13 cellular contexts compared by ENCODE assay signal in the genomic region with DNA sequence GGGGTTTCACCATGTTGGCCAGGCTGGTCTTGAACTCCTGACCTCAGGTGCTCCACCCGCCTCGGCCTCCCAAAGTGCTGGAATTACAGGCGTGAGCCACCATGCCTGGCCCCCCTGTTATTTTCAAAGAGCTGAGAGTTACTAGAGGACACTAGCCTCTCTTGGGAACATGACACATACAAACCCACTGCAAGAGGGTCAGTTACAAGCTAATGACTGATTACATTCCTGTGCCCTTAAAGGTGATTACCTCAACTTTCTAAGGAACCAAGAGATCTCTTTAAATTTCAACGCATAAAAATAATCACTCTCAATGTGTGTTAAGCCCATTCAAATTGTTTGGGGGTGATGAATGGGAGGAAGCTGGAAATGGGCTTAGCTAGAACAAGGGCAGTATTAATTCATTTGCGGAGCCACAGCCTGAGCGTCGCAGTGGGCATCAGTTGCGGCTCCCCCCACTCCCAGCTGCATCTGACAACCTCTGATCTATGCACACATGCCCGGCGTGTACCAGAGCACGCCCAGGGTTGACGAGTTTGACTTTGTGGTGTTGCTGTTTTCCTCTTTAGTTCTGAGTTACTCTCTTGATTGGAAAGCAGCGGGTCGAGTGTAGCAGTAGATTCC.
DNase-seq lines count a peak whose midpoint lies in the region; ATAC-seq, FAIRE-seq and TF ChIP-seq lines count a peak whose summit lies in the region.
"Had no signal": no experiment of that assay in that cellular context is flagged by ENCODE, and none has a peak within 500 bp of the region (broad histone marks: within the 10 kb centered on the region; RNA-seq: fewer than 3 reads in every experiment).

No MANE protein-coding gene starts in this region.

- H3K27ac ChIP-seq in A549 (peak overlapping the region; percentile 75), esophagus muscularis mucosa (replicated peaks in 1 of 4) (peak overlapping the region; percentile 56 to 73 (median 69)), neuronal stem cell (replicated peaks; ENCODE audit: low read length) (peak overlapping the region; percentile 51), testis (peak overlapping the region in 1 of 2 donors; percentile 80)

- no peaks in the 10 kb centered on the region for H3K79me1 ChIP-seq in neuronal stem cell (ENCODE audit: low read depth, low read length)

- TF ChIP-seq CTCF in A549 (IDR thresholded peaks at IDR 0.05) (no peak), esophagus muscularis mucosa (IDR thresholded peaks at IDR 0.05) (no peak), testis (IDR thresholded peaks at IDR 0.05) (no peak)

- CTCF ChIA-PET in A549 (lab: Yijun Ruan, JAX): interaction anchor here (1.3 to 3.6 kb wide), 2 partner anchors 11 to 50 kb away, joined by 5 to 11 read pairs; no protein-coding TSS in a partner anchor

- H3K18ac ChIP-seq in neuronal stem cell (ENCODE audit: low read length): peak overlapping the region; percentile 53

- FAIRE-seq in A549 (lab: Jason Lieb, UNC) (no peak), urothelium cell line (lab: Jason Lieb, UNC) (no peak)
- FAIRE-seq: GM12878 had no signal

- H3K4me3 ChIP-seq in A549 (no peak overlapping the region), esophagus muscularis mucosa (peak overlapping the region; percentile 9 to 19 (median 14)), neuronal stem cell (ENCODE audit: low read length in 2 of 2) (no peak overlapping the region), testis (no peak overlapping the region)
- H3K4me3 ChIP-seq: GM12878, skin epidermis had no signal

- no peak overlapping the region for H4K8ac ChIP-seq in neuronal stem cell (ENCODE audit: low read depth, low read length)

- H3K36me3 ChIP-seq in esophagus muscularis mucosa (no peaks in the 10 kb centered on the region), neuronal stem cell (replicated peaks in 1 of 2; ENCODE audit: control insufficient read depth in 2 of 2, insufficient read depth in 2 of 2, low read length in 2 of 2) (no peaks in the 10 kb centered on the region), testis (ENCODE audit: low read depth, missing control alignments) (no peaks in the 10 kb centered on the region)

- H3K9me3 ChIP-seq in A549: no peaks in the 10 kb centered on the region
- H3K9me3 ChIP-seq in esophagus muscularis mucosa: no peaks in the 10 kb centered on the region
- H3K9me3 ChIP-seq in neuronal stem cell (replicated peaks in 1 of 2; ENCODE audit: control insufficient read depth in 2 of 2, insufficient read depth in 1 of 2, low read depth in 1 of 2, low read length in 2 of 2): no peaks in the 10 kb centered on the region
- no peaks in the 10 kb centered on the region for H3K9me3 ChIP-seq in testis

- H4K91ac ChIP-seq in neuronal stem cell (ENCODE audit: low read depth, low read length, poor library complexity): no peak overlapping the region

- H3K9ac ChIP-seq in neuronal stem cell (ENCODE audit: low read depth, low read length, poor library complexity): no peak overlapping the region

- no peak overlapping the region for H3K14ac ChIP-seq in neuronal stem cell (ENCODE audit: low read length)

- no peak overlapping the region for H2BK120ac ChIP-seq in neuronal stem cell (ENCODE audit: low read depth, low read length)

- no peak overlapping the region for H3K4ac ChIP-seq in neuronal stem cell (ENCODE audit: low read length)

- H2BK15ac ChIP-seq in neuronal stem cell (ENCODE audit: low read length): no peak overlapping the region

- DNase-seq in A549 (ENCODE audit: low read depth in 1 of 2, low spot score in 1 of 2) (no peak), RPMI7951 (ENCODE audit: low read depth) (peak; percentile 51), esophagus muscularis mucosa (ENCODE audit: extremely low spot score) (no peak), neuronal stem cell (ENCODE audit: low spot score) (no peak), testis (no peak), urothelium cell line (ENCODE audit: low spot score) (no peak)
- DNase-seq: activated gamma-delta T cell; stimulated activated naive CD4-positive, alpha-beta T cell treated with Interleukin-2 at 50 U/mL for 16 hours; T-helper 2 cell had no signal

- WGBS in A549 (ENCODE audit: missing lambda C conversion rate): 71% methylated on average over 14 of the region's 14 CpGs
- 64% methylated on average over 14 of the region's 14 CpGs for WGBS in esophagus muscularis mucosa
- no CpG with 5 or more reads among the region's 14 CpGs for WGBS in neuronal stem cell (ENCODE audit: extremely low coverage in 2 of 2, insufficient read length in 2 of 2, insufficient replicate concordance in 1 of 2), 2 donors
- WGBS in testis, 2 donors: 46 to 51% methylated on average over 13 to 14 of the region's 14 CpGs

- TF ChIP-seq POLR2A in A549 (IDR thresholded peaks at IDR 0.05; ENCODE audit: low read length) (no peak), esophagus muscularis mucosa (IDR thresholded peaks at IDR 0.05; ENCODE audit: low read depth) (no peak), testis (IDR thresholded peaks at IDR 0.05) (no peak)

- POLR2A ChIA-PET in A549 (lab: Yijun Ruan, JAX): no interaction called here

- H2BK5ac ChIP-seq in neuronal stem cell (ENCODE audit: low read length): no peak overlapping the region

- H3K27me3 ChIP-seq in esophagus muscularis mucosa: no peaks in the 10 kb centered on the region
- no peaks in the 10 kb centered on the region for H3K27me3 ChIP-seq in neuronal stem cell (ENCODE audit: control insufficient read depth in 3 of 3, insufficient read depth in 3 of 3, low read depth in 1 of 3, low read length in 3 of 3)
- H3K27me3 ChIP-seq in testis: no peaks in the 10 kb centered on the region

- no peak for TF ChIP-seq EP300 in A549 (IDR thresholded peaks at IDR 0.05)
- no peak for TF ChIP-seq EP300 in esophagus muscularis mucosa (IDR thresholded peaks at IDR 0.05)

- peaks cover 34% of the 10 kb centered on the region for H3K4me1 ChIP-seq in A549
- H3K4me1 ChIP-seq in esophagus muscularis mucosa: peaks cover 45 to 56% (median 51%) of the 10 kb centered on the region in 4 donors
- H3K4me1 ChIP-seq in neuronal stem cell (ENCODE audit: control insufficient read depth in 2 of 2, insufficient read depth in 1 of 2, low read depth in 1 of 2, low read length in 2 of 2): peaks cover 8 to 9% of the 10 kb centered on the region in 2 donors
- H3K4me1 ChIP-seq in testis: peaks cover 50% of the 10 kb centered on the region

- no peak for TF ChIP-seq RAD21 in A549 (conservative IDR thresholded peaks at IDR 0.05 in 1 of 2, IDR thresholded peaks at IDR 0.05 in 1 of 2)

- intact Hi-C loops in esophagus muscularis mucosa (cut with DNase I): loop anchor here (5.0 kb wide), 1 partner anchor 90 kb away; no protein-coding TSS in a partner anchor
- intact Hi-C loops in testis (cut with DNase I; ENCODE audit: low total_unique reads): no loop called here

- no peak overlapping the region for H2BK12ac ChIP-seq in neuronal stem cell (ENCODE audit: low read length)

- ATAC-seq in A549 (peak in 1 of 2 experiments; percentile 12; a peak in 1 of 6 replicates), HG02763 (IDR thresholded peaks at IDR 0.05; ENCODE audit: unreplicated experiment) (no peak), GM21515 (IDR thresholded peaks at IDR 0.05; ENCODE audit: unreplicated experiment) (no peak)
- ATAC-seq: GM12878 had no signal

- H2AK5ac ChIP-seq in neuronal stem cell (ENCODE audit: low read depth, low read length): no peak overlapping the region

- no peak overlapping the region for H3K23ac ChIP-seq in neuronal stem cell (ENCODE audit: low read depth, low read length, poor library complexity)

- H3K4me2 ChIP-seq in A549: peak overlapping the region; percentile 74
- no peak overlapping the region for H3K4me2 ChIP-seq in neuronal stem cell (ENCODE audit: insufficient read depth, low read length, poor library complexity, severe bottlenecking)

- peak overlapping the region; percentile 77 for H2AFZ ChIP-seq in neuronal stem cell (ENCODE audit: low read length)

TF ChIP-seq in A549, 52 proteins besides CTCF, POLR2A, EP300 and RAD21:
- TF ChIP-seq MAZ (IDR thresholded peaks at IDR 0.05; ENCODE audit: borderline replicate concordance, low read depth, low read length) (no peak), NFE2L2 (conservative IDR thresholded peaks at IDR 0.05; ENCODE audit: low read length) (no peak), KDM5A (IDR thresholded peaks at IDR 0.05) (no peak), CHD4 (IDR thresholded peaks at IDR 0.05; ENCODE audit: borderline replicate concordance) (no peak), POLR2AphosphoS2 (conservative IDR thresholded peaks at IDR 0.05; ENCODE audit: low read length) (no peak), ZSCAN20 (CRISPR knock-in tag; IDR thresholded peaks at IDR 0.05) (no peak), KDM1A (IDR thresholded peaks at IDR 0.05; ENCODE audit: low read depth) (no peak), MYC (IDR thresholded peaks at IDR 0.05; ENCODE audit: borderline replicate concordance, low read length) (no peak), CBX8 (IDR thresholded peaks at IDR 0.05) (no peak)
- TF ChIP-seq, protein P1, sequence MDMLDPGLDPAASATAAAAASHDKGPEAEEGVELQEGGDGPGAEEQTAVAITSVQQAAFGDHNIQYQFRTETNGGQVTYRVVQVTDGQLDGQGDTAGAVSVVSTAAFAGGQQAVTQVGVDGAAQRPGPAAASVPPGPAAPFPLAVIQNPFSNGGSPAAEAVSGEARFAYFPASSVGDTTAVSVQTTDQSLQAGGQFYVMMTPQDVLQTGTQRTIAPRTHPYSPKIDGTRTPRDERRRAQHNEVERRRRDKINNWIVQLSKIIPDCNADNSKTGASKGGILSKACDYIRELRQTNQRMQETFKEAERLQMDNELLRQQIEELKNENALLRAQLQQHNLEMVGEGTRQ (IDR thresholded peaks at IDR 0.05): no peak
- TF ChIP-seq, protein P2, sequence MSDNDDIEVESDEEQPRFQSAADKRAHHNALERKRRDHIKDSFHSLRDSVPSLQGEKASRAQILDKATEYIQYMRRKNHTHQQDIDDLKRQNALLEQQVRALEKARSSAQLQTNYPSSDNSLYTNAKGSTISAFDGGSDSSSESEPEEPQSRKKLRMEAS (IDR thresholded peaks at IDR 0.05): no peak
- TF ChIP-seq, protein P3, sequence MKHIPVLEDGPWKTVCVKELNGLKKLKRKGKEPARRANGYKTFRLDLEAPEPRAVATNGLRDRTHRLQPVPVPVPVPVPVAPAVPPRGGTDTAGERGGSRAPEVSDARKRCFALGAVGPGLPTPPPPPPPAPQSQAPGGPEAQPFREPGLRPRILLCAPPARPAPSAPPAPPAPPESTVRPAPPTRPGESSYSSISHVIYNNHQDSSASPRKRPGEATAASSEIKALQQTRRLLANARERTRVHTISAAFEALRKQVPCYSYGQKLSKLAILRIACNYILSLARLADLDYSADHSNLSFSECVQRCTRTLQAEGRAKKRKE (CRISPR knock-in tag; IDR thresholded peaks at IDR 0.05; ENCODE audit: low read depth): no peak

Comparison
In these comparisons a context has a peak if more than half of its experiments do, and no peak if none do; other contexts are left out.
1. H3K4me3 ChIP-seq: peak in esophagus muscularis mucosa (4 of 4); none in A549 (single experiment), neuronal stem cell (0 of 2) and testis (0 of 2).